13 cellular contexts compared by ENCODE assay signal in the genomic region with DNA sequence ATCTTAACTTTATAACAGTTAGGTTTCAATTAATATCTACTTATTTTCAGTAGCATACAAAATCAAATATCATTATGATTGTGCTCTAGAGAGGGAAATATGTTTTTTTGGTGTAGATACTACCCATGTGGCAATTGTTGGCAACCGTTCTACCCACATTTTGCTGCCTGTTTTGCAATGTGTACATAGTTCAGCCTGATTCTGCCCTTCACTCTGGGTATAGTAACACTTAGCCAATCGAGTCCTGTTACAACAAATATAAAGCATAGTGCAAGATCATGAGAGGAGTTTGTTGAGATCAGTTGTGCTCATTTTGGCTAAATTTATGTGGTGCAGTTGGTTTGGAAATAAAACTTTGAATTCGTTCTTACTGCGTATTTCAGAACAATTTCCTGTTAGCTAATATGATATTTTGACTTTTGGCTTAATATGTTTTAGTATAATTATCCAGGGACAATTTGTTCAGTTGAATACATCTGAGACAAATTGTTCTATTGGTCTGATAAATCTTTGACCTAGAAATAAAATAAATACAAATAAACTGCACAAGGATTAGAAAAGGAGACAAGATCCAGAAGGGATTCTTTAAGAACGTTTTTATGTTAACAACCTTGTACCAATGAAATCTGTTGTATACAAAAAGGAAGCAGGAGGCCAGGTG.
DNase-seq lines count a peak whose midpoint lies in the region; ATAC-seq and TF ChIP-seq lines count a peak whose summit lies in the region.
"Had no signal": no experiment of that assay in that cellular context is flagged by ENCODE, and none has a peak within 500 bp of the region (broad histone marks: within the 10 kb centered on the region; RNA-seq: fewer than 3 reads in every experiment).

No MANE protein-coding gene starts in this region.

- no peaks in the 10 kb centered on the region for H3K27me3 ChIP-seq in upper lobe of right lung

- H3K27ac ChIP-seq in upper lobe of right lung = no peak overlapping the region
- H3K27ac ChIP-seq: 22Rv1 had no signal

- peak overlapping the region; percentile 59 to 88 for H3K27ac Mint-ChIP-seq in natural killer cell treated with Interleukin-12 subunit alpha and Interleukin-12 subunit beta and Interleukin-15 and Interleukin-18, amount 100 ng/mL, for 72 hours

- no peak overlapping the region for H3K4me3 ChIP-seq in upper lobe of right lung

- intact Hi-C loops in upper lobe of right lung (cut with DNase I) = no loop called here

- TF ChIP-seq CTCF in upper lobe of right lung (IDR thresholded peaks at IDR 0.05) = no peak

- peaks cover 17% of the 10 kb centered on the region for H3K4me1 ChIP-seq in upper lobe of right lung

- no peaks in the 10 kb centered on the region for H3K27me3 Mint-ChIP-seq in natural killer cell treated with Interleukin-12 subunit alpha and Interleukin-12 subunit beta and Interleukin-15 and Interleukin-18, amount 100 ng/mL, for 72 hours
- H3K27me3 Mint-ChIP-seq: naive thymus-derived CD4-positive, alpha-beta T cell had no signal

- peaks cover 25% of the 10 kb centered on the region for H3K36me3 Mint-ChIP-seq in natural killer cell treated with Interleukin-12 subunit alpha and Interleukin-12 subunit beta and Interleukin-15 and Interleukin-18, amount 100 ng/mL, for 72 hours

- peak overlapping the region; percentile 42 for H3K4me3 Mint-ChIP-seq in natural killer cell treated with Interleukin-12 subunit alpha and Interleukin-12 subunit beta and Interleukin-15 and Interleukin-18, amount 100 ng/mL, for 72 hours
- H3K4me3 Mint-ChIP-seq: naive thymus-derived CD4-positive, alpha-beta T cell had no signal

- DNase-seq in NOMO-1 (lab: John Stamatoyannopoulos, UW; ENCODE audit: unreplicated experiment in 2 of 2) (peak; percentile 16 to 51), NOMO-1 treated with dmso at 0.1 percent for 144 hours (lab: John Stamatoyannopoulos, UW; ENCODE audit: unreplicated experiment) (no peak), fibroblast of gingiva (ENCODE audit: low read depth) (peak; percentile 95), upper lobe of right lung (no peak), C1 segment of cervical spinal cord (lab: John Stamatoyannopoulos, UW) (no peak)
- DNase-seq in natural killer cell treated with Interleukin-12 subunit alpha and Interleukin-12 subunit beta and Interleukin-15 and Interleukin-18, amount 100 ng/mL, for 72 hours (ENCODE audit: low spot score) = no peak
- DNase-seq in activated CD4-positive, alpha-beta T cell treated with anti-CD3 and anti-CD28 coated beads for 1 hour = no peak
- DNase-seq: activated CD8-positive, alpha-beta memory T cell treated with anti-CD3 and anti-CD28 coated beads, Interleukin-2, amount 50 U/mL, for 48 hours; KBM-7; naive thymus-derived CD4-positive, alpha-beta T cell had no signal

- H3K9me3 ChIP-seq in upper lobe of right lung = no peaks in the 10 kb centered on the region

- no peak for ATAC-seq in natural killer cell treated with Interleukin-12 subunit alpha and Interleukin-12 subunit beta and Interleukin-15 and Interleukin-18, amount 100 ng/mL, for 72 hours
- peak; percentile 70 for ATAC-seq in upper lobe of right lung
- no peak for ATAC-seq in GM21360 (IDR thresholded peaks at IDR 0.05; ENCODE audit: unreplicated experiment)
- ATAC-seq: naive thymus-derived CD4-positive, alpha-beta T cell; Panc1 had no signal

- peaks cover 67% of the 10 kb centered on the region for H3K36me3 ChIP-seq in upper lobe of right lung

- no peaks in the 10 kb centered on the region for H3K9me3 Mint-ChIP-seq in natural killer cell treated with Interleukin-12 subunit alpha and Interleukin-12 subunit beta and Interleukin-15 and Interleukin-18, amount 100 ng/mL, for 72 hours

- H3K4me1 Mint-ChIP-seq in natural killer cell treated with Interleukin-12 subunit alpha and Interleukin-12 subunit beta and Interleukin-15 and Interleukin-18, amount 100 ng/mL, for 72 hours (ENCODE audit: low read depth in 2 of 2) = peaks cover 20 to 29% of the 10 kb centered on the region in 2 donors

Comparison
In these comparisons a context has a peak if more than half of its experiments do, and no peak if none do; other contexts are left out.
1. DNase-seq: peak in NOMO-1 (2 of 2) and fibroblast of gingiva (single experiment); none in NOMO-1 treated with dmso at 0.1 percent for 144 hours (single experiment), natural killer cell treated with Interleukin-12 subunit alpha and Interleukin-12 subunit beta and Interleukin-15 and Interleukin-18, amount 100 ng/mL, for 72 hours (single experiment), upper lobe of right lung (single experiment), C1 segment of cervical spinal cord (0 of 14) and activated CD4-positive, alpha-beta T cell treated with anti-CD3 and anti-CD28 coated beads for 1 hour (single experiment).